23 cellular contexts compared by ENCODE assay signal in the genomic region with DNA sequence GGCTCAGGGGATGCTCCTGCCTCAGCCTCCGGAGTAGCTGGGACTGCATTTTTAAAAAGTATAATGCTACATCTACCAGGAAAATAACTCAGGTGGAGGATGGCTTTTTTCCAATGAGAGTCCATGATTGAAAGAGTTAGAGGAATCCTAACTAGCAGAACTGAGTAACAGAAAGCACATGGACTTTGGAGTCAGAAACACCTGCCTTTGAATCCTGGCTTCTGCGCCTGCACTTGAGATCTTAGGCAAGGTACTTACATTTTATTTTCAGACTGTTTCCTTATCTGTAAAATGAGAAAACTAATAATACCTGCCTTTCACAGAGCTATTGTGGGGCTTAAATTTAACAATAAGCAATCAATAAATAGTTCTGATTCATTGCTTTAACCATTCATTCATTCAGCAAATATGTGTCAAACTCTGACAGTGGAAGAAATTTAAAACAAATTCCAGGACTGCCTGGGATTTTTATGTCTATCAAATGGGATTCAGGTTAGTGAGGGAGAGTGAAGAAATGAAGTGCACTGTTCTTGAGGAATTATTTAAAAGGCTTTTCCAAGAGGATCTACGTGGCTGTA. TPM values are rescaled to one million over a fixed set of nuclear protein-coding genes. Genes with fewer than 3 reads are reported as not detected.
DNase-seq lines count a peak whose midpoint lies in the region; ATAC-seq and TF ChIP-seq lines count a peak whose summit lies in the region.
"Had no signal": no experiment of that assay in that cellular context is flagged by ENCODE, and none has a peak within 500 bp of the region (broad histone marks: within the 10 kb centered on the region; RNA-seq: fewer than 3 reads in every experiment).

No MANE protein-coding gene starts in this region.

- peaks cover 17 to 54% (median 35%) of the 10 kb centered on the region in 4 donors for H3K4me1 Mint-ChIP-seq in CD4-positive, CD25-positive, alpha-beta regulatory T cell
- H3K4me1 Mint-ChIP-seq in GM23338: peaks cover 12% of the 10 kb centered on the region; the same call in 2 of the 3 replicates
- H3K4me1 Mint-ChIP-seq in progenitor cell of endocrine pancreas (ENCODE audit: low read depth): peaks cover 27% of the 10 kb centered on the region

- no peaks in the 10 kb centered on the region for H3K27me3 ChIP-seq in CD4-positive, CD25-positive, alpha-beta regulatory T cell (ENCODE audit: control insufficient read depth, insufficient read depth, low read length)
- H3K27me3 ChIP-seq in GM23338 (ENCODE audit: insufficient read depth) (no peaks in the 10 kb centered on the region), hepatocyte (no peaks in the 10 kb centered on the region)
- H3K27me3 ChIP-seq: BLaER1 treated with 17β-estradiol and CSF1 and Interleukin-3, amounts not matched to agents 10 nM and 100 nM; spleen had no signal

- H3K27me3 Mint-ChIP-seq in CD4-positive, CD25-positive, alpha-beta regulatory T cell: no peaks in the 10 kb centered on the region
- H3K27me3 Mint-ChIP-seq in GM23338 (ENCODE audit: insufficient read depth, low read depth, poor library complexity): peaks cover 12% of the 10 kb centered on the region
- peaks cover 7% of the 10 kb centered on the region for H3K27me3 Mint-ChIP-seq in progenitor cell of endocrine pancreas
- H3K27me3 Mint-ChIP-seq: stimulated activated naive B cell treated with anti-CD40 and anti-IgM and Interleukin-4, amounts not matched to agents 10 μg/mL and 1 μg/mL and 100 μg/mL, for 72 hours had no signal

- no peaks in the 10 kb centered on the region for H3K36me3 ChIP-seq in CD4-positive, CD25-positive, alpha-beta regulatory T cell (ENCODE audit: control insufficient read depth, insufficient read depth, low read length)
- H3K36me3 ChIP-seq in GM23338 (ENCODE audit: insufficient read depth) (no peaks in the 10 kb centered on the region), hepatocyte (replicated peaks; ENCODE audit: insufficient read depth, low read depth) (no peaks in the 10 kb centered on the region)
- H3K36me3 ChIP-seq: BLaER1 treated with 17β-estradiol and CSF1 and Interleukin-3, amounts not matched to agents 10 nM and 100 nM; MG63; spleen; thoracic aorta had no signal

- H3K9me3 ChIP-seq in CD4-positive, CD25-positive, alpha-beta regulatory T cell (ENCODE audit: control insufficient read depth in 2 of 2, low read length in 2 of 2): no peaks in the 10 kb centered on the region
- no peaks in the 10 kb centered on the region for H3K9me3 ChIP-seq in hepatocyte (ENCODE audit: low read depth)
- H3K9me3 ChIP-seq: MG63, spleen, thoracic aorta had no signal

- no peak overlapping the region for H3K4me2 ChIP-seq in GM23338
- peak overlapping the region; percentile 46 for H3K4me2 ChIP-seq in hepatocyte

- H3K79me2 ChIP-seq in GM23338 (replicated peaks; ENCODE audit: insufficient read depth) (no peaks in the 10 kb centered on the region), hepatocyte (no peaks in the 10 kb centered on the region)

- no peak for ATAC-seq in CD4-positive, CD25-positive, alpha-beta regulatory T cell (ENCODE audit: low read depth in 2 of 2)
- no peak for ATAC-seq in GM23338
- ATAC-seq in GM18502 (IDR thresholded peaks at IDR 0.05; ENCODE audit: poor library complexity, unreplicated experiment): no peak
- no peak for ATAC-seq in GM21423 (IDR thresholded peaks at IDR 0.05; ENCODE audit: unreplicated experiment)
- no peak for ATAC-seq in HG02884 (IDR thresholded peaks at IDR 0.05; ENCODE audit: unreplicated experiment)
- ATAC-seq: activated T-cell treated with anti-CD3 and anti-CD28 coated beads, Interleukin-2, amount 50 U/mL, for 72 hours; esophagus mucosa; stimulated activated naive B cell treated with anti-CD40 and anti-IgM and Interleukin-4, amounts not matched to agents 10 μg/mL and 1 μg/mL and 100 μg/mL, for 72 hours had no signal

- H3K4me3 Mint-ChIP-seq in CD4-positive, CD25-positive, alpha-beta regulatory T cell: no peak overlapping the region
- no peak overlapping the region for H3K4me3 Mint-ChIP-seq in GM23338
- no peak overlapping the region for H3K4me3 Mint-ChIP-seq in progenitor cell of endocrine pancreas (ENCODE audit: low read depth)
- H3K4me3 Mint-ChIP-seq: activated naive CD4-positive, alpha-beta T cell treated with anti-CD3 and anti-CD28 coated beads, Interleukin-2, amount 10 ng/mL, durations not matched to agents 7 days and 5 days; activated T-cell treated with anti-CD3 and anti-CD28 coated beads, Interleukin-2, amount 50 U/mL, for 72 hours; stimulated activated naive B cell treated with anti-CD40 and anti-IgM and Interleukin-4, amounts not matched to agents 10 μg/mL and 1 μg/mL and 100 μg/mL, for 72 hours had no signal

- H3K27ac Mint-ChIP-seq in CD4-positive, CD25-positive, alpha-beta regulatory T cell: peak overlapping the region in 2 of 3 donors; percentile 26 to 94
- H3K27ac Mint-ChIP-seq in GM23338: no peak overlapping the region
- H3K27ac Mint-ChIP-seq in progenitor cell of endocrine pancreas: peak overlapping the region; percentile 35
- H3K27ac Mint-ChIP-seq: activated T-cell treated with anti-CD3 and anti-CD28 coated beads, Interleukin-2, amount 50 U/mL, for 72 hours; stimulated activated naive B cell treated with anti-CD40 and anti-IgM and Interleukin-4, amounts not matched to agents 10 μg/mL and 1 μg/mL and 100 μg/mL, for 72 hours had no signal

- no peaks in the 10 kb centered on the region for H3K36me3 Mint-ChIP-seq in CD4-positive, CD25-positive, alpha-beta regulatory T cell
- H3K36me3 Mint-ChIP-seq in GM23338 (ENCODE audit: low read depth): no peaks in the 10 kb centered on the region
- no peaks in the 10 kb centered on the region for H3K36me3 Mint-ChIP-seq in progenitor cell of endocrine pancreas (ENCODE audit: insufficient read depth)
- H3K36me3 Mint-ChIP-seq: activated naive CD4-positive, alpha-beta T cell treated with anti-CD3 and anti-CD28 coated beads, Interleukin-2, amount 10 ng/mL, durations not matched to agents 7 days and 5 days; stimulated activated naive B cell treated with anti-CD40 and anti-IgM and Interleukin-4, amounts not matched to agents 10 μg/mL and 1 μg/mL and 100 μg/mL, for 72 hours had no signal

- H3K27ac ChIP-seq in CD4-positive, CD25-positive, alpha-beta regulatory T cell (ENCODE audit: insufficient read depth, low read length, poor library complexity, severe bottlenecking): no peak overlapping the region
- H3K27ac ChIP-seq in GM23338 (ENCODE audit: low read depth) (no peak overlapping the region), hepatocyte (peak overlapping the region; percentile 61)
- H3K27ac ChIP-seq: thoracic aorta had no signal

- H3K4me1 ChIP-seq in CD4-positive, CD25-positive, alpha-beta regulatory T cell (ENCODE audit: control insufficient read depth, insufficient read depth, low read length, poor library complexity, severe bottlenecking): peaks cover 38% of the 10 kb centered on the region
- H3K4me1 ChIP-seq in GM23338 (ENCODE audit: insufficient read depth): no peaks in the 10 kb centered on the region
- peaks cover 12% of the 10 kb centered on the region for H3K4me1 ChIP-seq in hepatocyte (ENCODE audit: insufficient read depth)

- no peaks in the 10 kb centered on the region for H4K20me1 ChIP-seq in GM23338 (replicated peaks; ENCODE audit: insufficient read depth)
- H4K20me1 ChIP-seq in hepatocyte (ENCODE audit: insufficient read depth, poor library complexity, severe bottlenecking): no peaks in the 10 kb centered on the region
- H4K20me1 ChIP-seq: BLaER1 treated with 17β-estradiol and CSF1 and Interleukin-3, amounts not matched to agents 10 nM and 100 nM had no signal

- no peaks in the 10 kb centered on the region for H3K9me3 Mint-ChIP-seq in CD4-positive, CD25-positive, alpha-beta regulatory T cell
- H3K9me3 Mint-ChIP-seq in GM23338 (no peaks in the 10 kb centered on the region), progenitor cell of endocrine pancreas (ENCODE audit: low read depth) (no peaks in the 10 kb centered on the region)
- H3K9me3 Mint-ChIP-seq: activated naive CD4-positive, alpha-beta T cell treated with anti-CD3 and anti-CD28 coated beads, Interleukin-2, amount 10 ng/mL, durations not matched to agents 7 days and 5 days; activated T-cell treated with anti-CD3 and anti-CD28 coated beads, Interleukin-2, amount 50 U/mL, for 72 hours had no signal

- 81% methylated on average over 3 of the region's 3 CpGs for WGBS in hepatocyte (ENCODE audit: low lambda C conversion rate, missing lambda C conversion rate)

- H2AFZ ChIP-seq in GM23338: 0 out of 2 replicates have a peak overlapping the region, but pooled peaks have one; percentile 20
- H2AFZ ChIP-seq in hepatocyte: no peak overlapping the region

- no peak for DNase-seq in CD4-positive, CD25-positive, alpha-beta regulatory T cell
- no peak for DNase-seq in GM23338 (ENCODE audit: low spot score)
- DNase-seq in hepatocyte (ENCODE audit: low spot score): no peak
- DNase-seq in progenitor cell of endocrine pancreas (ENCODE audit: low spot score, unreplicated experiment): no peak
- DNase-seq in HuH-7 (ENCODE audit: low spot score): no peak
- DNase-seq: activated CD4-positive, alpha-beta T cell treated with anti-CD3 and anti-CD28 coated beads for 4 hours; activated naive CD4-positive, alpha-beta T cell treated with anti-CD3 and anti-CD28 coated beads, Interleukin-2, amount 10 ng/mL, durations not matched to agents 7 days and 5 days; activated T-cell treated with anti-CD3 and anti-CD28 coated beads, Interleukin-2, amount 50 U/mL, for 72 hours; amniotic stem cell; KBM-7; MG63; NCI-H1417 treated with DMSO at 0.1 percent for 48 hours; NCI-H2081 treated with DMSO at 0.1 percent for 48 hours; spleen; stimulated activated CD4-positive, alpha-beta T cell treated with anti-CD3 and anti-CD28 coated beads, Interleukin-4, amount 100 ng/mL, for 1 hour; stimulated activated naive B cell treated with anti-CD40 and anti-IgM and Interleukin-4, amounts not matched to agents 10 μg/mL and 1 μg/mL and 100 μg/mL, for 72 hours; T-helper 2 cell had no signal

- H3K9me2 ChIP-seq in GM23338 (ENCODE audit: insufficient read depth): no peaks in the 10 kb centered on the region
- no peaks in the 10 kb centered on the region for H3K9me2 ChIP-seq in hepatocyte (replicated peaks; ENCODE audit: insufficient read depth)

- no peak overlapping the region for H3K4me3 ChIP-seq in CD4-positive, CD25-positive, alpha-beta regulatory T cell (ENCODE audit: low read depth, low read length)
- no peak overlapping the region for H3K4me3 ChIP-seq in GM23338
- H3K4me3 ChIP-seq in hepatocyte: no peak overlapping the region
- H3K4me3 ChIP-seq: BLaER1 treated with 17β-estradiol and CSF1 and Interleukin-3, amounts not matched to agents 10 nM and 100 nM; MG63; spleen; thoracic aorta had no signal

- TF ChIP-seq CTCF in GM23338 (conservative IDR thresholded peaks at IDR 0.05; ENCODE audit: low read depth in 2 of 2) (no peak), hepatocyte (IDR thresholded peaks at IDR 0.05; ENCODE audit: poor library complexity) (no peak), progenitor cell of endocrine pancreas (IDR thresholded peaks at IDR 0.05; ENCODE audit: unreplicated experiment) (no peak)

- H3F3A ChIP-seq in GM23338 (replicated peaks; ENCODE audit: low read depth): no peaks in the 10 kb centered on the region

RNA-seq across cellular contexts. Expression of a gene that starts 12.6 kb away (rescaled TPM):
- 140 TPM for total RNA-seq in CD4-positive, CD25-positive, alpha-beta regulatory T cell
- 100 to 1,000 TPM; 123 to 175 (median 145) TPM for polyA plus RNA-seq in CD4-positive, CD25-positive, alpha-beta regulatory T cell
- total RNA-seq in GM23338 (2014; rRNA removed; shearing (Covaris generic)): 91.3 and 93.6 TPM in 2 replicates
- polyA plus RNA-seq in GM23338 (2016; fragmentation: Nextera tagmentation; extraction: Ambion mirVana) (41.9 and 50.6 TPM in 2 replicates), hepatocyte (29.6 and 33.3 TPM in 2 replicates)
- total RNA-seq in hepatocyte (54.2 and 65.9 TPM in 2 replicates), progenitor cell of endocrine pancreas (116 and 124 TPM in 2 replicates)
